In genomic region chr19:19271828-19272599, GRCh38 we compare ENCODE assay signal across 20 cellular contexts. TPM values are rescaled to one million over a fixed set of nuclear protein-coding genes. Genes with fewer than 3 reads are reported as not detected.
DNase-seq lines count a peak whose midpoint lies in the region; ATAC-seq and TF ChIP-seq lines count a peak whose summit lies in the region.
"Had no signal": no experiment of that assay in that cellular context is flagged by ENCODE, and none has a peak within 500 bp of the region (broad histone marks: within the 10 kb centered on the region; RNA-seq: fewer than 3 reads in every experiment).

No MANE protein-coding gene starts in this region.

- no peak overlapping the region for H4K8ac ChIP-seq in H9 (replicated peaks; ENCODE audit: insufficient read length, low read depth, low read length)

- H4K5ac ChIP-seq in H9 (ENCODE audit: insufficient read length, low read depth, low read length): no peak overlapping the region

- no peak overlapping the region for H2AK5ac ChIP-seq in H9 (ENCODE audit: insufficient read length, low read length)

- H3K4me1 Mint-ChIP-seq in H9: peaks cover 10 to 16% of the 10 kb centered on the region in 2 experiments
- peaks cover 15% of the 10 kb centered on the region for H3K4me1 Mint-ChIP-seq in brain
- H3K4me1 Mint-ChIP-seq: activated CD8-positive, alpha-beta memory T cell treated with anti-CD3 and anti-CD28 coated beads, Interleukin-2, amount 10 ng/mL, durations not matched to agents 7 days and 5 days had no signal

- no peak overlapping the region for H4K91ac ChIP-seq in H9 (ENCODE audit: insufficient read length, low read depth, low read length)

- H3K27me3 Mint-ChIP-seq in H9 (ENCODE audit: low read depth) (peaks cover 39% of the 10 kb centered on the region), brain (peaks cover 7% of the 10 kb centered on the region)

- H3K27ac ChIP-seq in H9 (ENCODE audit: insufficient read length, low read depth, low read length) (no peak overlapping the region), right lobe of liver (no peak overlapping the region), smooth muscle cell (ENCODE audit: low read depth) (peak overlapping the region; percentile 55)
- H3K27ac ChIP-seq: pancreas, spleen, uterus had no signal

- no peaks in the 10 kb centered on the region for H3K79me2 ChIP-seq in H9 (ENCODE audit: insufficient read depth, low read length)
- H3K79me2 ChIP-seq in smooth muscle cell (ENCODE audit: low read depth): no peaks in the 10 kb centered on the region

- H3K36me3 Mint-ChIP-seq in H9 (ENCODE audit: insufficient read depth in 1 of 3, low read depth in 3 of 3) (peaks cover 4 to 13% (median 8%) of the 10 kb centered on the region in 3 experiments; a peak in 6 of 7 replicates), brain (peaks cover 6% of the 10 kb centered on the region)

- H2AFZ ChIP-seq in H9 (ENCODE audit: low read length): no peak overlapping the region
- H2AFZ ChIP-seq in smooth muscle cell (ENCODE audit: low read depth): no peak overlapping the region

- H3K79me1 ChIP-seq in H9 (ENCODE audit: insufficient read depth, low read depth, low read length, poor library complexity, severe bottlenecking): no peaks in the 10 kb centered on the region

- DNase-seq in H9 (no peak), right lobe of liver (no peak), smooth muscle cell (lab: John Stamatoyannopoulos, UW; ENCODE audit: unreplicated experiment) (no peak), NK-92 (lab: John Stamatoyannopoulos, UW; ENCODE audit: unreplicated experiment) (no peak), DMS114 treated with DMSO at 0.1 percent for 48 hours (lab: John Stamatoyannopoulos, UW; ENCODE audit: unreplicated experiment) (no peak)
- DNase-seq: activated CD4-positive, CD25-positive, alpha-beta regulatory T cell; activated CD8-positive, alpha-beta memory T cell treated with anti-CD3 and anti-CD28 coated beads, Interleukin-2, amount 10 ng/mL, durations not matched to agents 7 days and 5 days; activated naive CD4-positive, alpha-beta T cell treated with Interleukin-2 at 50 U/mL for 16 hours; NCI-H2029 treated with DMSO at 0.1 percent for 48 hours; spleen; stimulated activated naive CD8-positive, alpha-beta T cell treated with anti-CD3 and anti-CD28 coated beads, Interleukin-15, Interleukin-2, amounts not matched to agents 100 U/mL and 50 U/mL, for 24 hours; uterus had no signal

- no peak for TF ChIP-seq POLR2A in right lobe of liver (IDR thresholded peaks at IDR 0.05)

- H3K4me1 ChIP-seq in H9 (ENCODE audit: insufficient read depth, low read length) (no peaks in the 10 kb centered on the region; the same call in 1 of the 2 replicates), right lobe of liver (peaks cover 0 to 40% (median 18%) of the 10 kb centered on the region in 4 donors), smooth muscle cell (ENCODE audit: low read depth) (peaks cover 9% of the 10 kb centered on the region)
- H3K4me1 ChIP-seq: pancreas had no signal

- H4K20me1 ChIP-seq in H9 (ENCODE audit: control insufficient read depth, insufficient read depth, insufficient read length) (no peaks in the 10 kb centered on the region), smooth muscle cell (ENCODE audit: low read depth) (no peaks in the 10 kb centered on the region)

- H3K23me2 ChIP-seq in H9 (ENCODE audit: insufficient read length, low read depth, low read length, poor library complexity, severe bottlenecking): peaks cover 7% of the 10 kb centered on the region

- intact Hi-C loops in right lobe of liver (cut with DNase I): no loop called here

- no peak overlapping the region for H2BK20ac ChIP-seq in H9 (ENCODE audit: low read depth, low read length, poor library complexity, severe bottlenecking)

- H3K56ac ChIP-seq in H9 (ENCODE audit: insufficient read length, low read depth, low read length): no peak overlapping the region

- H2BK12ac ChIP-seq in H9 (ENCODE audit: insufficient read length, low read depth, low read length): no peak overlapping the region

- no peak overlapping the region for H3K18ac ChIP-seq in H9 (ENCODE audit: insufficient read length, low read depth, low read length)

- no peak overlapping the region for H2BK120ac ChIP-seq in H9 (ENCODE audit: low read depth, low read length, poor library complexity, severe bottlenecking)

- no peak overlapping the region for H3K4ac ChIP-seq in H9 (ENCODE audit: low read depth, low read length)

- peaks cover 2% of the 10 kb centered on the region; the same call in 1 of the 2 replicates for H3K27me3 ChIP-seq in H9 (ENCODE audit: insufficient read depth, low read length)
- no peaks in the 10 kb centered on the region for H3K27me3 ChIP-seq in right lobe of liver
- H3K27me3 ChIP-seq in smooth muscle cell (ENCODE audit: low read depth): no peaks in the 10 kb centered on the region
- H3K27me3 ChIP-seq: pancreas, uterus had no signal

- no CpG with 5 or more reads among the region's 8 CpGs for WGBS in H9 (ENCODE audit: extremely low coverage, insufficient read length, low lambda C conversion rate)
- WGBS in right lobe of liver (ENCODE audit: insufficient coverage, low coverage, low lambda C conversion rate, missing lambda C conversion rate): 42% methylated on average over 5 of the region's 8 CpGs
- WGBS in smooth muscle cell (ENCODE audit: low lambda C conversion rate): 94% methylated on average over 8 of the region's 8 CpGs

- peak overlapping the region; percentile 75; the same call in 1 of the 2 replicates for H2BK15ac ChIP-seq in H9 (ENCODE audit: low read depth, low read length)

- H3K4me3 ChIP-seq in right lobe of liver: peak overlapping the region in 2 of 3 donors; percentile 69 to 71
- peak overlapping the region; percentile 57 for H3K4me3 ChIP-seq in smooth muscle cell

- peak overlapping the region; percentile 81 for H3K4me2 ChIP-seq in H9 (ENCODE audit: insufficient read depth, insufficient read length, low read length)
- peak overlapping the region; percentile 85 for H3K4me2 ChIP-seq in smooth muscle cell

- H3K27ac Mint-ChIP-seq in H9 (peak overlapping the region in 1 of 3 experiments; percentile 65; a peak in 2 of 7 replicates), brain (peak overlapping the region in 3 of 5 experiments; percentile 24 to 80 (median 30))
- H3K27ac Mint-ChIP-seq: activated CD8-positive, alpha-beta memory T cell treated with anti-CD3 and anti-CD28 coated beads, Interleukin-2, amount 10 ng/mL, durations not matched to agents 7 days and 5 days had no signal

- H3K9me3 Mint-ChIP-seq in H9 (no peaks in the 10 kb centered on the region), brain (peaks cover 0 to 3% (median 0%) of the 10 kb centered on the region in 5 experiments)

- H3K23ac ChIP-seq in H9 (ENCODE audit: insufficient read length, low read depth, low read length): no peak overlapping the region

- no peak overlapping the region for H2BK5ac ChIP-seq in H9 (ENCODE audit: insufficient read length, low read length)

- H3T11ph ChIP-seq in H9 (ENCODE audit: low read length): no peak overlapping the region

- H3F3A ChIP-seq in smooth muscle cell (ENCODE audit: low read depth): peaks cover 4% of the 10 kb centered on the region

- no peak overlapping the region for H3K14ac ChIP-seq in H9 (ENCODE audit: insufficient read depth, low read length)

- no peak for ATAC-seq in right lobe of liver
- ATAC-seq in HG02571 (IDR thresholded peaks at IDR 0.05; ENCODE audit: unreplicated experiment): no peak
- ATAC-seq: activated CD8-positive, alpha-beta memory T cell treated with anti-CD3 and anti-CD28 coated beads, Interleukin-2, amount 10 ng/mL, durations not matched to agents 7 days and 5 days; stimulated activated naive CD8-positive, alpha-beta T cell treated with anti-CD3 and anti-CD28 coated beads, Interleukin-15, Interleukin-2, amounts not matched to agents 100 U/mL and 50 U/mL, for 24 hours had no signal

- H3K4me3 Mint-ChIP-seq in H9 (peak overlapping the region; percentile 69 to 86), brain (peak overlapping the region; percentile 62 to 85 (median 76))
- H3K4me3 Mint-ChIP-seq: activated CD8-positive, alpha-beta memory T cell treated with anti-CD3 and anti-CD28 coated beads, Interleukin-2, amount 10 ng/mL, durations not matched to agents 7 days and 5 days had no signal

- no peak overlapping the region for H3K9ac ChIP-seq in H9 (ENCODE audit: extremely low read depth, insufficient read length, low read length)
- no peak overlapping the region for H3K9ac ChIP-seq in smooth muscle cell (ENCODE audit: low read depth)

- H3K36me3 ChIP-seq in right lobe of liver (peaks cover 0 to 10% (median under 1%) of the 10 kb centered on the region in 4 donors), smooth muscle cell (ENCODE audit: low read depth) (no peaks in the 10 kb centered on the region)
- H3K36me3 ChIP-seq: pancreas, uterus had no signal

- TF ChIP-seq CTCF in H9 (conservative IDR thresholded peaks at IDR 0.05) (no peak), brain (conservative IDR thresholded peaks at IDR 0.05) (no peak), right lobe of liver (IDR thresholded peaks at IDR 0.05) (no peak), smooth muscle cell (IDR thresholded peaks at IDR 0.05; ENCODE audit: borderline replicate concordance, insufficient read depth, poor library complexity, severe bottlenecking) (no peak)

- no peaks in the 10 kb centered on the region for H3K9me3 ChIP-seq in H9 (ENCODE audit: control insufficient read depth, low read depth, low read length)
- no peaks in the 10 kb centered on the region for H3K9me3 ChIP-seq in right lobe of liver
- no peaks in the 10 kb centered on the region for H3K9me3 ChIP-seq in smooth muscle cell (replicated peaks; ENCODE audit: low read depth)
- H3K9me3 ChIP-seq: pancreas, spleen, uterus had no signal

RNA-seq across cellular contexts. Expression of gene TM6SF2, which starts 1.1 kb away (rescaled TPM):
- total RNA-seq in H9 (2021) (3.2 and 3.5 TPM in 2 replicates), right lobe of liver (10 to 100 TPM; 10.9 to 64.1 (median 25.3) TPM), smooth muscle cell (1.0 and 3.4 TPM in 2 replicates)
- polyA plus RNA-seq in brain (ENCODE audit: insufficient read depth, low read depth, low replicate concordance) (0.51 TPM), smooth muscle cell (7.9 and 9.4 TPM in 2 replicates)
- total RNA-seq: activated CD8-positive, alpha-beta memory T cell treated with anti-CD3 and anti-CD28 coated beads, Interleukin-2, amount 10 ng/mL, durations not matched to agents 7 days and 5 days; Daoy; dermis blood vessel endothelial cell; lung microvascular endothelial cell; RPMI7951 had no signal
- polyA plus RNA-seq: CD14-positive monocyte had no signal

RNA-seq across cellular contexts. Expression of gene SUGP1, which starts 48.3 kb away (rescaled TPM):
- total RNA-seq in H9 (2021) (99.7 and 103 TPM in 2 replicates), right lobe of liver (10 to 100 TPM; 19.7 to 25.9 (median 23.6) TPM), smooth muscle cell (19.9 and 28.9 TPM in 2 replicates)
- polyA plus RNA-seq in brain (ENCODE audit: insufficient read depth, low read depth, low replicate concordance) (52.3 TPM), smooth muscle cell (47.4 and 54.1 TPM in 2 replicates)

RNA-seq across cellular contexts. Expression of gene MAU2, which starts 48.6 kb away (rescaled TPM):
- 48.4 and 55.3 TPM in 2 replicates for total RNA-seq in H9 (2021)
- 26.9 TPM for polyA plus RNA-seq in brain (ENCODE audit: insufficient read depth, low read depth, low replicate concordance)
- total RNA-seq in right lobe of liver: 10 to 100 TPM; 10.4 to 30.4 (median 19.3) TPM
- total RNA-seq in smooth muscle cell: 25.4 and 28.0 TPM in 2 replicates
- 19.9 and 27.6 TPM in 2 replicates for polyA plus RNA-seq in smooth muscle cell
